In genomic region chr7:64887756-64888508, GRCh38 we compare ENCODE assay signal across 8 cellular contexts. TPM values are rescaled to one million over a fixed set of nuclear protein-coding genes. Genes with fewer than 3 reads are reported as not detected.
DNase-seq lines count a peak whose midpoint lies in the region; ATAC-seq and TF ChIP-seq lines count a peak whose summit lies in the region.

No MANE protein-coding gene starts in this region.

- intact Hi-C loops in Right ventricle myocardium inferior (cut with DNase I) = no loop called here

- H3K36me3 ChIP-seq in ACC112 (ENCODE audit: insufficient read depth, low read length) = no peaks in the 10 kb centered on the region

- ATAC-seq in HG02798 (IDR thresholded peaks at IDR 0.05; ENCODE audit: poor library complexity, unreplicated experiment) (peak; percentile 41), Right ventricle myocardium inferior (peak; percentile 38), omental fat pad (ENCODE audit: low FRiP score) (peak; percentile 8), HG02588 (IDR thresholded peaks at IDR 0.05; ENCODE audit: unreplicated experiment) (no peak), GM18867 (IDR thresholded peaks at IDR 0.05; ENCODE audit: unreplicated experiment) (no peak)

- H3K79me2 ChIP-seq in ACC112 (ENCODE audit: control insufficient read depth, insufficient read depth, low read length, unreplicated experiment) = no peaks in the 10 kb centered on the region

- no peak for TF ChIP-seq CTCF in omental fat pad (IDR thresholded peaks at IDR 0.05)

- H3K27ac ChIP-seq in ACC112 (ENCODE audit: low read depth, low read length) = no peak overlapping the region

- DNase-seq in activated T-cell treated with anti-CD3 and anti-CD28 coated beads, Interleukin-2, amount 50 U/mL, for 1 hour = peak; percentile 59
- DNase-seq in Right ventricle myocardium inferior (ENCODE audit: missing footprints) = no peak
- DNase-seq in omental fat pad (ENCODE audit: low spot score) = no peak
- no peak for DNase-seq in MV-4-11 (lab: John Stamatoyannopoulos, UW)

- peaks cover 44% of the 10 kb centered on the region for H3K27me3 ChIP-seq in ACC112 (ENCODE audit: insufficient read depth, low read length)

- H3K4me1 ChIP-seq in ACC112 (ENCODE audit: control insufficient read depth, insufficient read depth, low read length, unreplicated experiment) = no peaks in the 10 kb centered on the region

- H3K4me3 ChIP-seq in ACC112 (ENCODE audit: low read depth, low read length) = peak overlapping the region; percentile 73

- peak overlapping the region; percentile 53 for H2AFZ ChIP-seq in ACC112 (ENCODE audit: low read length, unreplicated experiment)

RNA-seq across cellular contexts. Expression of gene ZNF273, which starts 15.1 kb away (rescaled TPM):
- 1.5 TPM for total RNA-seq in Right ventricle myocardium inferior
- 10 to 100 TPM in 1 of 4 donors, 1 to 10 TPM in 3; 2.4 to 12.9 (median 5.8) TPM for total RNA-seq in omental fat pad

Comparison
In these comparisons a context has a peak if more than half of its experiments do, and no peak if none do; other contexts are left out.
1. ATAC-seq: peak in HG02798 (single experiment), Right ventricle myocardium inferior (single experiment) and omental fat pad (single experiment); none in HG02588 (single experiment) and GM18867 (single experiment).